Comparison of ENCODE assay signal across 8 cellular contexts in genomic region chr22:21454998-21455333, GRCh38. TPM values are rescaled to one million over a fixed set of nuclear protein-coding genes. Genes with fewer than 3 reads are reported as not detected.
DNase-seq lines count a peak whose midpoint lies in the region; ATAC-seq, FAIRE-seq and TF ChIP-seq lines count a peak whose summit lies in the region.
"Not testable (repeated sequence)": the region's sequence is repeated elsewhere in the genome, so short reads cannot be mapped to it uniquely, and the experiment has no call there.

No MANE protein-coding gene starts in this region.

- not testable (repeated sequence) for H3K9me3 ChIP-seq in Caco-2; H1 (ENCODE audit: insufficient read depth in 2 of 2, low read depth in 1 of 2, low read length in 1 of 2)

- H2AFZ ChIP-seq in H1 (ENCODE audit: low read length), result not testable (repeated sequence)

- H3K27ac Mint-ChIP-seq in Caco-2 (ENCODE audit: unreplicated experiment) (peak overlapping the region; percentile 59), nephron progenitor cell (peak overlapping the region; percentile 39)
- not testable (repeated sequence) for H3K27ac Mint-ChIP-seq in type B pancreatic cell

- H2BK15ac ChIP-seq in H1 (ENCODE audit: low read length), result not testable (repeated sequence)

- not testable (repeated sequence) for H3K14ac ChIP-seq in H1 (ENCODE audit: insufficient read length)

- H2BK12ac ChIP-seq in H1 (ENCODE audit: low read depth, low read length), result not testable (repeated sequence)

- POLR2A ChIA-PET in Caco-2 (lab: Charles Lee), result not testable (repeated sequence)
- POLR2A ChIA-PET in H1 (lab: Charles Lee; ENCODE audit: partially characterized antibody), result interaction anchor here (1.3 kb wide), 1 partner anchor 10 kb away, joined by 3 read pairs; no protein-coding TSS in a partner anchor

- H3K79me2 ChIP-seq in H1 (ENCODE audit: control insufficient read depth in 1 of 2, insufficient read depth in 2 of 2, low read length in 2 of 2), result not testable (repeated sequence)

- H3K18ac ChIP-seq in H1 (ENCODE audit: extremely low read depth, low read length), result not testable (repeated sequence)

- H3K4me2 ChIP-seq in H1 (ENCODE audit: insufficient read depth in 1 of 2, low read depth in 2 of 2, low read length in 2 of 2), result not testable (repeated sequence)

- not testable (repeated sequence) for H3K4me3 ChIP-seq in Caco-2 (ENCODE audit: low read depth, low read length); H1 (ENCODE audit: extremely low read depth in 1 of 4, insufficient read depth in 2 of 4, low read depth in 3 of 4, low read length in 4 of 4)

- not testable (repeated sequence) for DNase-seq in Caco-2; H1 (ENCODE audit: low read depth in 1 of 2, low spot score in 2 of 2); nephron progenitor cell
- peak; percentile 1 for DNase-seq in activated CD4-positive, alpha-beta T cell treated with anti-CD3 and anti-CD28 coated beads for 1 hour
- peak; percentile 6 for DNase-seq in activated effector memory CD4-positive, alpha-beta T cell treated with anti-CD3 and anti-CD28 coated beads, Interleukin-2, amount 50 U/mL, for 16 hours
- DNase-seq in left lobe of liver (ENCODE audit: low spot score) (peak; percentile 22), posterior vena cava (ENCODE audit: low spot score) (peak; percentile 17), type B pancreatic cell (ENCODE audit: extremely low spot score, unreplicated experiment) (peak; percentile 36)

- not testable (repeated sequence) for H2AK5ac ChIP-seq in H1 (ENCODE audit: low read depth, low read length)

- H2BK20ac ChIP-seq in H1 (ENCODE audit: low read length), result not testable (repeated sequence)

- not testable (repeated sequence) for H3K79me1 ChIP-seq in H1 (ENCODE audit: low read depth, low read length)

- H3K4me3 Mint-ChIP-seq in Caco-2 (ENCODE audit: unreplicated experiment); nephron progenitor cell; type B pancreatic cell: not testable (repeated sequence)

- H2BK5ac ChIP-seq in H1 (ENCODE audit: low read depth, low read length), result 0 out of 2 replicates have a peak overlapping the region, but pooled peaks have one; percentile 73

- H3K36me3 Mint-ChIP-seq in Caco-2 (ENCODE audit: insufficient read depth, unreplicated experiment), result peaks cover 46% of the 10 kb centered on the region
- H3K36me3 Mint-ChIP-seq in nephron progenitor cell (ENCODE audit: low read depth); type B pancreatic cell: not testable (repeated sequence)

- H3K56ac ChIP-seq in H1 (replicated peaks; ENCODE audit: insufficient read length, low read depth, low read length), result not testable (repeated sequence)

- H3K9ac ChIP-seq in H1 (replicated peaks in 1 of 4; ENCODE audit: extremely low read depth in 1 of 4, low read depth in 3 of 4, low read length in 3 of 4), result not testable (repeated sequence)

- TF ChIP-seq RAD21 in H1 (IDR thresholded peaks at IDR 0.05 in 1 of 2, conservative IDR thresholded peaks at IDR 0.05 in 1 of 2; ENCODE audit: low read depth in 2 of 2, low read length in 2 of 2), result not testable (repeated sequence)

- BruUV-seq in Caco-2 (replicated peaks; lab: Mats Ljungman, UMichigan), result not testable (repeated sequence)

- not testable (repeated sequence) for H4K20me1 ChIP-seq in H1 (replicated peaks in 1 of 2; ENCODE audit: control insufficient read depth in 1 of 2, insufficient read depth in 2 of 2, low read length in 2 of 2)

- not testable (repeated sequence) for H3K27me3 Mint-ChIP-seq in Caco-2 (ENCODE audit: insufficient read depth, unreplicated experiment); nephron progenitor cell (ENCODE audit: low read depth, poor library complexity); type B pancreatic cell

- H3K27me3 ChIP-seq in Caco-2 (replicated peaks; ENCODE audit: control insufficient read depth, insufficient read depth, low read length); H1 (replicated peaks in 1 of 4; ENCODE audit: control insufficient read depth in 3 of 4, extremely low read depth in 1 of 4, insufficient read depth in 3 of 4, low read length in 3 of 4): not testable (repeated sequence)

- 92% methylated on average over 9 of the region's 9 CpGs; no CpG with 5 or more reads in 1 of the 2 experiments for WGBS in H1 (ENCODE audit: extremely low coverage in 1 of 2, insufficient coverage in 1 of 2, insufficient read length in 1 of 2, insufficient replicate concordance in 2 of 2, low coverage in 1 of 2, low lambda C conversion rate in 2 of 2, missing lambda C conversion rate in 1 of 2), 2 experiments

- not testable (repeated sequence) for H3K27ac ChIP-seq in H1 (ENCODE audit: low read depth, low read length)

- H2BK120ac ChIP-seq in H1 (replicated peaks; ENCODE audit: low read depth, low read length), result not testable (repeated sequence)

- ATAC-seq in left lobe of liver, result not testable (repeated sequence)

- H3K4me1 Mint-ChIP-seq in Caco-2 (ENCODE audit: low read depth, unreplicated experiment) (peaks cover 12% of the 10 kb centered on the region), nephron progenitor cell (peaks cover 36% of the 10 kb centered on the region)
- not testable (repeated sequence) for H3K4me1 Mint-ChIP-seq in type B pancreatic cell (ENCODE audit: unreplicated experiment)

- not testable (repeated sequence) for H4K8ac ChIP-seq in H1 (ENCODE audit: extremely low read depth, insufficient read depth, low read length)

- H3K9me3 Mint-ChIP-seq in Caco-2 (ENCODE audit: unreplicated experiment); nephron progenitor cell; type B pancreatic cell: not testable (repeated sequence)

- H3K4me1 ChIP-seq in Caco-2 (peaks cover 14% of the 10 kb centered on the region), H1 (replicated peaks in 1 of 4; ENCODE audit: control insufficient read depth in 3 of 4, insufficient read depth in 4 of 4, low read length in 3 of 4) (peaks cover 0 to 11% (median 7%) of the 10 kb centered on the region in 4 experiments; a peak in 3 of 7 replicates)

- not testable (repeated sequence) for H3K36me3 ChIP-seq in Caco-2 (ENCODE audit: control insufficient read depth, insufficient read depth, low read length); H1 (ENCODE audit: control insufficient read depth in 2 of 4, insufficient read depth in 4 of 4, low read length in 3 of 4)

- H4K91ac ChIP-seq in H1 (replicated peaks; ENCODE audit: insufficient read length, low read length), result peak overlapping the region; percentile 55

- not testable (repeated sequence) for H3K23me2 ChIP-seq in H1 (ENCODE audit: low read depth, low read length)

- not testable (repeated sequence) for H4K5ac ChIP-seq in H1 (ENCODE audit: insufficient read length, low read depth, low read length)

- not testable (repeated sequence) for TF ChIP-seq CTCF in Caco-2 (IDR thresholded peaks at IDR 0.05; ENCODE audit: insufficient read depth in 1 of 2, low read depth in 1 of 2, low read length in 1 of 2, severe bottlenecking in 1 of 2, unreplicated experiment in 1 of 2); H1 (IDR thresholded peaks at IDR 0.05; ENCODE audit: control extremely low read depth in 1 of 3, insufficient read depth in 1 of 3, low read depth in 1 of 3, low read length in 3 of 3); nephron progenitor cell (IDR thresholded peaks at IDR 0.05); type B pancreatic cell (conservative IDR thresholded peaks at IDR 0.05)

- not testable (repeated sequence) for H3K4ac ChIP-seq in H1 (replicated peaks; ENCODE audit: insufficient read length, low read depth, low read length)

- intact Hi-C loops in Caco-2 (cut with micrococcal nuclease; ENCODE audit: unreplicated experiment); posterior vena cava (cut with DNase I): not testable (repeated sequence)

- H3K23ac ChIP-seq in H1 (ENCODE audit: insufficient read length), result not testable (repeated sequence)

- FAIRE-seq in H1 (lab: Jason Lieb, UNC), result not testable (repeated sequence)

- TF ChIP-seq POLR2A in H1 (IDR thresholded peaks at IDR 0.05; ENCODE audit: control extremely low read depth in 1 of 2, low read depth in 2 of 2, low read length in 2 of 2), result not testable (repeated sequence)

- not testable (repeated sequence) for TF ChIP-seq EP300 in H1 (IDR thresholded peaks at IDR 0.05; ENCODE audit: borderline replicate concordance in 1 of 2, low read depth in 2 of 2, low read length in 2 of 2)

- CTCF ChIA-PET in Caco-2 (lab: Charles Lee), result not testable (repeated sequence)
- CTCF ChIA-PET in H1 (lab: Charles Lee; ENCODE audit: partially characterized antibody), result interaction anchor here (2.0 kb wide), 1 partner anchor 10 kb away, joined by 7 read pairs; no protein-coding TSS in a partner anchor

RNA-seq across cellular contexts. Expression of gene TMEM191C, which starts 12.2 kb away (rescaled TPM):
- total RNA-seq in Caco-2 (2022), result 7.5 and 8.5 TPM in 2 replicates
- 0.74 and 1.3 TPM in 2 replicates for total RNA-seq in H1 (2021; fragmentation: NEBNext Ultra II Directional; extraction: Animal tissue kit (Norgen Biotek cat#: 25700))
- 2.6 and 3.4 TPM in 2 replicates for polyA plus RNA-seq in H1 (2011; rRNA removed)
- polyA plus RNA-seq in H1 (2011; cell fraction: cytosol; rRNA removed), result 2.2 TPM
- polyA plus RNA-seq in H1 (2011; cell fraction: nucleus; rRNA removed), result 6.1 TPM
- polyA plus RNA-seq in H1 (2012, experiment 1 of 2), result 1.1 to 3.4 TPM (median 2.3 TPM) in 4 replicates
- 0.56 TPM for polyA plus RNA-seq in H1 (2012, experiment 2 of 2)
- 1.4 TPM for polyA plus RNA-seq in H1 (2013, experiment 1 of 2)
- polyA plus RNA-seq in H1 (2013, experiment 2 of 2), result 1.7 TPM
- polyA minus RNA-seq in H1 (2011; rRNA and poly(A)+ RNA removed), result 0.24 and 0.54 TPM in 2 replicates
- polyA minus RNA-seq in H1 (2011; cell fraction: cytosol; rRNA and poly(A)+ RNA removed), result 1.2 TPM
- polyA minus RNA-seq in H1 (2011; cell fraction: nucleus; rRNA and poly(A)+ RNA removed), result 2.0 TPM
- total RNA-seq in left lobe of liver, result 0.78 TPM
- under 1 TPM; 0.51 to 0.81 TPM for total RNA-seq in posterior vena cava
- 6.8 and 20.2 TPM in 2 replicates for total RNA-seq in type B pancreatic cell (ENCODE audit: low replicate concordance)

RNA-seq across cellular contexts. Expression of gene HIC2, which starts 37.8 kb away (rescaled TPM):
- 45.8 and 48.4 TPM in 2 replicates for total RNA-seq in Caco-2 (2022)
- total RNA-seq in H1 (2021; fragmentation: NEBNext Ultra II Directional; extraction: Animal tissue kit (Norgen Biotek cat#: 25700)), result 21.9 and 23.3 TPM in 2 replicates
- 8.0 and 12.0 TPM in 2 replicates for polyA plus RNA-seq in H1 (2011; rRNA removed)
- polyA plus RNA-seq in H1 (2011; cell fraction: cytosol; rRNA removed), result 8.8 TPM
- 14.4 TPM for polyA plus RNA-seq in H1 (2011; cell fraction: nucleus; rRNA removed)
- polyA plus RNA-seq in H1 (2012, experiment 1 of 2), result 12.4 to 17.0 TPM (median 15.4 TPM) in 4 replicates
- 13.4 TPM for polyA plus RNA-seq in H1 (2012, experiment 2 of 2)
- polyA plus RNA-seq in H1 (2013, experiment 1 of 2), result 9.8 TPM
- polyA plus RNA-seq in H1 (2013, experiment 2 of 2), result 9.6 TPM
- 11.9 and 12.6 TPM in 2 replicates for polyA minus RNA-seq in H1 (2011; rRNA and poly(A)+ RNA removed)
- 11.9 TPM for polyA minus RNA-seq in H1 (2011; cell fraction: cytosol; rRNA and poly(A)+ RNA removed)
- polyA minus RNA-seq in H1 (2011; cell fraction: nucleus; rRNA and poly(A)+ RNA removed), result 11.4 TPM
- 2.1 TPM for total RNA-seq in left lobe of liver
- total RNA-seq in posterior vena cava, result 1 to 10 TPM; 3.3 to 3.8 TPM
- 36.1 and 65.5 TPM in 2 replicates for total RNA-seq in type B pancreatic cell (ENCODE audit: low replicate concordance)
